25 cellular contexts compared by ENCODE assay signal in the genomic region with DNA sequence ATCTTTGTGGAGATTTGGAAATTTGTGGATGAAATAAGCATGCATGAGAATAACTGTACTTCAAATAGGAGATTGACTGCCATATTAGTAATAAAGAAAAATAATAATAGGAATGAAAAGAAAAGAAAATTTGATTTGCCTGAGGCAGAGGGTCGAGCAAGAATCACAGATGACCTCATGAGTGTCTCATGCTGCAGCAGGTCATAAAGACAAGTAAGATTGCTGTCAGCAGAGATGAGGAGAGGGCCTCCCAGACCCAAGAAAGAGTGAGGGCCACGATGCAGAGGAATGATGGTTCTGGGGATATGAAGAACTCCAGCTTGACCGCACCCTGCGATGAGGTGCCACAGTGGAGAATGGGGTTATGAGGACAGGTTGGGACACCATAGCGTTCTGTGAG. TPM values are rescaled to one million over a fixed set of nuclear protein-coding genes. Genes with fewer than 3 reads are reported as not detected.
"Had no signal": no experiment of that assay in that cellular context is flagged by ENCODE, and none has a peak within 500 bp of the region (broad histone marks: within the 10 kb centered on the region; RNA-seq: fewer than 3 reads in every experiment).

No MANE protein-coding gene starts in this region.

- H3K4me3 ChIP-seq: cardiac muscle cell, SK-N-MC had no signal

- H3K36me3 ChIP-seq: brain microvascular endothelial cell, cardiac muscle cell had no signal

- H3K27me3 ChIP-seq: brain microvascular endothelial cell, cardiac muscle cell had no signal

- H3K27ac ChIP-seq: brain microvascular endothelial cell, cardiac muscle cell, SK-N-MC, VCaP had no signal

- DNase-seq: activated CD4-positive, alpha-beta memory T cell treated with anti-CD3 and anti-CD28 coated beads for 36 hours; activated CD4-positive, alpha-beta T cell treated with anti-CD3 and anti-CD28 coated beads, Interleukin-2, amount 10 ng/mL, durations not matched to agents 7 days and 5 days; activated CD4-positive, CD25-positive, alpha-beta regulatory T cell; activated CD8-positive, alpha-beta memory T cell treated with anti-CD3 and anti-CD28 coated beads for 24 hours; activated gamma-delta T cell treated with Interleukin-2 at 50 U/mL for 16 hours; activated naive CD4-positive, alpha-beta T cell treated with anti-CD3 and anti-CD28 coated beads, Interleukin-2, amount 10 ng/mL, durations not matched to agents 7 days and 5 days; activated naive CD8-positive, alpha-beta T cell treated with anti-CD3 and anti-CD28 coated beads for 36 hours; activated T-cell treated with anti-CD3 and anti-CD28 coated beads for 4 hours; activated T-cell treated with anti-CD3 and anti-CD28 coated beads, Interleukin-2, amount 50 U/mL, for 48 hours; brain microvascular endothelial cell; cerebellar nuclear complex; NCI-H1417 treated with DMSO at 0.1 percent for 48 hours; NCI-H345; NCI-H510A; NCI-H526 treated with DMSO at 0.1 percent for 48 hours; NK-92 treated with Interleukin-12 subunit alpha and Interleukin-12 subunit beta, amount 100 ng/mL, for 24 hours; OCI-M1; RPMI8226; T-cell; T-helper 2 cell; T1000 had no signal

RNA-seq across cellular contexts. Expression of gene IL6, which starts 56.4 kb away (rescaled TPM):
- total RNA-seq: cardiac muscle cell, LHCN-M2 had no signal
- polyA plus RNA-seq: cardiac muscle cell had no signal
